In genomic region chr16:53775821-53776431, GRCh38 we compare ENCODE assay signal across 1 cellular context.
TF ChIP-seq lines count a peak whose summit lies in the region.

No MANE protein-coding gene starts in this region.

TF ChIP-seq in HepG2, 621 proteins besides CTCF, POLR2A, EP300 and RAD21 (continued from another document and continues in another):
- TF ChIP-seq, protein P1, sequence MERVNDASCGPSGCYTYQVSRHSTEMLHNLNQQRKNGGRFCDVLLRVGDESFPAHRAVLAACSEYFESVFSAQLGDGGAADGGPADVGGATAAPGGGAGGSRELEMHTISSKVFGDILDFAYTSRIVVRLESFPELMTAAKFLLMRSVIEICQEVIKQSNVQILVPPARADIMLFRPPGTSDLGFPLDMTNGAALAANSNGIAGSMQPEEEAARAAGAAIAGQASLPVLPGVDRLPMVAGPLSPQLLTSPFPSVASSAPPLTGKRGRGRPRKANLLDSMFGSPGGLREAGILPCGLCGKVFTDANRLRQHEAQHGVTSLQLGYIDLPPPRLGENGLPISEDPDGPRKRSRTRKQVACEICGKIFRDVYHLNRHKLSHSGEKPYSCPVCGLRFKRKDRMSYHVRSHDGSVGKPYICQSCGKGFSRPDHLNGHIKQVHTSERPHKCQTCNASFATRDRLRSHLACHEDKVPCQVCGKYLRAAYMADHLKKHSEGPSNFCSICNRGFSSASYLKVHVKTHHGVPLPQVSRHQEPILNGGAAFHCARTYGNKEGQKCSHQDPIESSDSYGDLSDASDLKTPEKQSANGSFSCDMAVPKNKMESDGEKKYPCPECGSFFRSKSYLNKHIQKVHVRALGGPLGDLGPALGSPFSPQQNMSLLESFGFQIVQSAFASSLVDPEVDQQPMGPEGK (CRISPR knock-in tag; IDR thresholded peaks at IDR 0.05) = peak; percentile 40; the same call in 1 of the 2 replicates
- no peak for TF ChIP-seq ZNF691 (CRISPR knock-in tag; IDR thresholded peaks at IDR 0.05; ENCODE audit: borderline replicate concordance, low read depth)
- no peak for TF ChIP-seq PBX3 (CRISPR knock-in tag; IDR thresholded peaks at IDR 0.05; ENCODE audit: borderline replicate concordance)
- TF ChIP-seq, protein P2, sequence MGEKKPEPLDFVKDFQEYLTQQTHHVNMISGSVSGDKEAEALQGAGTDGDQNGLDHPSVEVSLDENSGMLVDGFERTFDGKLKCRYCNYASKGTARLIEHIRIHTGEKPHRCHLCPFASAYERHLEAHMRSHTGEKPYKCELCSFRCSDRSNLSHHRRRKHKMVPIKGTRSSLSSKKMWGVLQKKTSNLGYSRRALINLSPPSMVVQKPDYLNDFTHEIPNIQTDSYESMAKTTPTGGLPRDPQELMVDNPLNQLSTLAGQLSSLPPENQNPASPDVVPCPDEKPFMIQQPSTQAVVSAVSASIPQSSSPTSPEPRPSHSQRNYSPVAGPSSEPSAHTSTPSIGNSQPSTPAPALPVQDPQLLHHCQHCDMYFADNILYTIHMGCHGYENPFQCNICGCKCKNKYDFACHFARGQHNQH (CRISPR knock-in tag; IDR thresholded peaks at IDR 0.05) = peak; percentile 54
- TF ChIP-seq HHEX (CRISPR knock-in tag; IDR thresholded peaks at IDR 0.05) = peak; percentile 84
- TF ChIP-seq REPIN1 (CRISPR knock-in tag; IDR thresholded peaks at IDR 0.05; ENCODE audit: borderline replicate concordance, low read depth) = no peak
- TF ChIP-seq TEAD3 (CRISPR knock-in tag; optimal IDR thresholded peaks at IDR 0.05; ENCODE audit: borderline replicate concordance) = peak; percentile 94
- TF ChIP-seq HMG20A (CRISPR knock-in tag; IDR thresholded peaks at IDR 0.05; ENCODE audit: borderline replicate concordance) = peak; percentile 53
- TF ChIP-seq ZNF577 (CRISPR knock-in tag; IDR thresholded peaks at IDR 0.05; ENCODE audit: borderline replicate concordance, low read depth) = no peak
- 0 out of 2 replicates have a peak, but pooled peaks have one; percentile 16 for TF ChIP-seq DRAP1 (CRISPR knock-in tag; IDR thresholded peaks at IDR 0.05)
- TF ChIP-seq HMGA1 (CRISPR knock-in tag; conservative IDR thresholded peaks at IDR 0.05) = no peak
- TF ChIP-seq ZNF512 (CRISPR knock-in tag; IDR thresholded peaks at IDR 0.05) = no peak
- no peak for TF ChIP-seq ZFAT (CRISPR knock-in tag; conservative IDR thresholded peaks at IDR 0.05)
- no peak for TF ChIP-seq EHMT2 (IDR thresholded peaks at IDR 0.05; ENCODE audit: borderline replicate concordance, low read depth, low read length)
- TF ChIP-seq RARG (CRISPR knock-in tag; IDR thresholded peaks at IDR 0.05; ENCODE audit: low read depth) = no peak
- no peak for TF ChIP-seq ZNF746 (CRISPR knock-in tag; IDR thresholded peaks at IDR 0.05)
- TF ChIP-seq GABPB1 (CRISPR knock-in tag; IDR thresholded peaks at IDR 0.05) = no peak
- no peak for TF ChIP-seq JUND (CRISPR knock-in tag; IDR thresholded peaks at IDR 0.05)
- TF ChIP-seq ZNF160 (CRISPR knock-in tag; IDR thresholded peaks at IDR 0.05) = no peak
- TF ChIP-seq GATAD2A (CRISPR knock-in tag; IDR thresholded peaks at IDR 0.05) = peak; percentile 90
- TF ChIP-seq ZNF282 (IDR thresholded peaks at IDR 0.05; ENCODE audit: partially characterized antibody) = no peak
- TF ChIP-seq FOXP4 (CRISPR knock-in tag; IDR thresholded peaks at IDR 0.05) = no peak; the same call in 1 of the 2 replicates
- TF ChIP-seq ZFP62 (CRISPR knock-in tag; IDR thresholded peaks at IDR 0.05) = no peak
- peak; percentile 55; the same call in 1 of the 2 replicates for TF ChIP-seq HOMEZ (CRISPR knock-in tag; IDR thresholded peaks at IDR 0.05; ENCODE audit: low read depth)
- TF ChIP-seq DMAP1 (CRISPR knock-in tag; IDR thresholded peaks at IDR 0.05) = peak; percentile 46; the same call in 1 of the 2 replicates
- TF ChIP-seq CERS6 (CRISPR knock-in tag; IDR thresholded peaks at IDR 0.05) = no peak
- TF ChIP-seq TMF1 (CRISPR knock-in tag; IDR thresholded peaks at IDR 0.05; ENCODE audit: low read depth) = no peak
- no peak for TF ChIP-seq CHD2 (IDR thresholded peaks at IDR 0.05; ENCODE audit: low read depth, low read length)
- peak; percentile 51; the same call in 1 of the 2 replicates for TF ChIP-seq TGIF2 (CRISPR knock-in tag; IDR thresholded peaks at IDR 0.05)
- TF ChIP-seq ZNF264 (CRISPR knock-in tag; IDR thresholded peaks at IDR 0.05) = no peak
- no peak for TF ChIP-seq HOXA9 (CRISPR knock-in tag; IDR thresholded peaks at IDR 0.05; ENCODE audit: borderline replicate concordance)
- TF ChIP-seq CBX5 (CRISPR knock-in tag; IDR thresholded peaks at IDR 0.05; ENCODE audit: borderline replicate concordance) = no peak; the same call in 1 of the 2 replicates
- peak; percentile 63; the same call in 1 of the 2 replicates for TF ChIP-seq POGZ (CRISPR knock-in tag; IDR thresholded peaks at IDR 0.05)
- TF ChIP-seq RAD51 (IDR thresholded peaks at IDR 0.05; ENCODE audit: borderline replicate concordance) = no peak
- no peak; the same call in 1 of the 2 replicates for TF ChIP-seq PITX1 (CRISPR knock-in tag; IDR thresholded peaks at IDR 0.05)
- no peak for TF ChIP-seq GPBP1L1 (CRISPR knock-in tag; IDR thresholded peaks at IDR 0.05)
- no peak for TF ChIP-seq SRY (CRISPR knock-in tag; IDR thresholded peaks at IDR 0.05)
- TF ChIP-seq MAFF (IDR thresholded peaks at IDR 0.05; ENCODE audit: low read depth, low read length) = peak; percentile 24
- TF ChIP-seq ZNF441 (CRISPR knock-in tag; IDR thresholded peaks at IDR 0.05; ENCODE audit: borderline replicate concordance) = no peak
- no peak for TF ChIP-seq MAF1 (CRISPR knock-in tag; IDR thresholded peaks at IDR 0.05; ENCODE audit: borderline replicate concordance)
- peak; percentile 59; the same call in 1 of the 2 replicates for TF ChIP-seq ZNF652 (CRISPR knock-in tag; IDR thresholded peaks at IDR 0.05; ENCODE audit: borderline replicate concordance, low read depth)
- peak; percentile 21; the same call in 1 of the 2 replicates for TF ChIP-seq KAT7 (CRISPR knock-in tag; IDR thresholded peaks at IDR 0.05; ENCODE audit: borderline replicate concordance)
- no peak for TF ChIP-seq SP2 (CRISPR knock-in tag; IDR thresholded peaks at IDR 0.05)
- no peak for TF ChIP-seq ZNF446 (CRISPR knock-in tag; IDR thresholded peaks at IDR 0.05)
- no peak for TF ChIP-seq ZNF891 (CRISPR knock-in tag; IDR thresholded peaks at IDR 0.05)
- TF ChIP-seq ZFP36L2 (CRISPR knock-in tag; IDR thresholded peaks at IDR 0.05) = no peak
- TF ChIP-seq MXI1 (IDR thresholded peaks at IDR 0.05; ENCODE audit: borderline replicate concordance, low read depth, low read length) = no peak
- TF ChIP-seq ZNF569 (CRISPR knock-in tag; IDR thresholded peaks at IDR 0.05; ENCODE audit: borderline replicate concordance) = no peak
- no peak for TF ChIP-seq HOXA5 (CRISPR knock-in tag; IDR thresholded peaks at IDR 0.05)
- no peak for TF ChIP-seq ZNF703 (CRISPR knock-in tag; IDR thresholded peaks at IDR 0.05; ENCODE audit: borderline replicate concordance)
- TF ChIP-seq ZNF879 (CRISPR knock-in tag; IDR thresholded peaks at IDR 0.05) = no peak
- TF ChIP-seq, protein P3, sequence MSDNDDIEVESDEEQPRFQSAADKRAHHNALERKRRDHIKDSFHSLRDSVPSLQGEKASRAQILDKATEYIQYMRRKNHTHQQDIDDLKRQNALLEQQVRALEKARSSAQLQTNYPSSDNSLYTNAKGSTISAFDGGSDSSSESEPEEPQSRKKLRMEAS (IDR thresholded peaks at IDR 0.05) = no peak
- TF ChIP-seq JDP2 (CRISPR knock-in tag; IDR thresholded peaks at IDR 0.05; ENCODE audit: borderline replicate concordance) = no peak
- no peak for TF ChIP-seq MZF1 (CRISPR knock-in tag; IDR thresholded peaks at IDR 0.05; ENCODE audit: borderline replicate concordance)
- TF ChIP-seq, protein P4, sequence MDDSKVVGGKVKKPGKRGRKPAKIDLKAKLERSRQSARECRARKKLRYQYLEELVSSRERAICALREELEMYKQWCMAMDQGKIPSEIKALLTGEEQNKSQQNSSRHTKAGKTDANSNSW (CRISPR knock-in tag; IDR thresholded peaks at IDR 0.05; ENCODE audit: borderline replicate concordance) = no peak
